ENCODE assay signal across 9 cellular contexts in genomic region chr12:64670039-64670438, GRCh38. TPM values are rescaled to one million over a fixed set of nuclear protein-coding genes. Genes with fewer than 3 reads are reported as not detected.
DNase-seq lines count a peak whose midpoint lies in the region; ATAC-seq and TF ChIP-seq lines count a peak whose summit lies in the region.
"Had no signal": no experiment of that assay in that cellular context is flagged by ENCODE, and none has a peak within 500 bp of the region (broad histone marks: within the 10 kb centered on the region; RNA-seq: fewer than 3 reads in every experiment).

No MANE protein-coding gene starts in this region.

- peaks cover 75% of the 10 kb centered on the region for H3K79me2 ChIP-seq in KMS-11 (ENCODE audit: insufficient read depth, low read depth)

- H3K4me3 Mint-ChIP-seq in CD14-positive monocyte = peak overlapping the region in 1 of 2 donors; percentile 19
- H3K4me3 Mint-ChIP-seq in naive thymus-derived CD4-positive, alpha-beta T cell = peak overlapping the region; percentile 85 to 98 (median 92)
- H3K4me3 Mint-ChIP-seq: neural progenitor cell had no signal

- H3K27ac ChIP-seq in KMS-11 (peak overlapping the region; percentile 76; the same call in 1 of the 2 replicates), adrenal gland (peak overlapping the region in 3 of 5 donors; percentile 11 to 88 (median 80))
- H3K27ac ChIP-seq in naive thymus-derived CD4-positive, alpha-beta T cell (ENCODE audit: low read depth, low read length) = peak overlapping the region; percentile 72
- H3K27ac ChIP-seq: neural progenitor cell had no signal

- TF ChIP-seq POLR2A in adrenal gland (IDR thresholded peaks at IDR 0.05) = peak in 1 of 2 donors; percentile 2

- H3K27me3 ChIP-seq in KMS-11 (ENCODE audit: insufficient read depth, low read depth) = no peaks in the 10 kb centered on the region
- no peaks in the 10 kb centered on the region for H3K27me3 ChIP-seq in adrenal gland
- H3K27me3 ChIP-seq in naive thymus-derived CD4-positive, alpha-beta T cell (ENCODE audit: control insufficient read depth in 2 of 2, insufficient read depth in 2 of 2, low read length in 2 of 2) = no peaks in the 10 kb centered on the region
- H3K27me3 ChIP-seq: neural progenitor cell had no signal

- ATAC-seq in naive thymus-derived CD4-positive, alpha-beta T cell = no peak

- CTCF ChIA-PET in naive thymus-derived CD4-positive, alpha-beta T cell (lab: Charles Lee) = interaction anchor here (0.6 to 2.3 kb wide), 12 partner anchors 9 to 121 kb away, joined by 3 to 13 read pairs (median 6); partner anchors contain the start of gene RASSF3

- WGBS in adrenal gland, 4 donors = 22 to 31% (median 28%) methylated on average over 4 of the region's 4 CpGs

- H3K4me1 Mint-ChIP-seq in CD14-positive monocyte = peaks cover 92% of the 10 kb centered on the region
- peaks cover 70 to 97% (median 90%) of the 10 kb centered on the region in 7 donors for H3K4me1 Mint-ChIP-seq in naive thymus-derived CD4-positive, alpha-beta T cell

- H3K9me3 Mint-ChIP-seq in CD14-positive monocyte = peaks cover 0 to 3% (median 0%) of the 10 kb centered on the region in 7 donors
- peaks cover 0 to 4% (median 0%) of the 10 kb centered on the region in 11 donors for H3K9me3 Mint-ChIP-seq in naive thymus-derived CD4-positive, alpha-beta T cell
- H3K9me3 Mint-ChIP-seq: neural progenitor cell had no signal

- peaks cover 15 to 39% of the 10 kb centered on the region in 2 donors for H3K36me3 Mint-ChIP-seq in CD14-positive monocyte
- H3K36me3 Mint-ChIP-seq in naive thymus-derived CD4-positive, alpha-beta T cell = peaks cover 0 to 29% (median 7%) of the 10 kb centered on the region in 5 donors
- H3K36me3 Mint-ChIP-seq: neural progenitor cell had no signal

- peaks cover 0 to 4% (median 0%) of the 10 kb centered on the region in 3 donors for H3K27me3 Mint-ChIP-seq in CD14-positive monocyte (ENCODE audit: low read depth in 3 of 3)
- no peaks in the 10 kb centered on the region for H3K27me3 Mint-ChIP-seq in naive thymus-derived CD4-positive, alpha-beta T cell

- H4K20me1 ChIP-seq in KMS-11 (ENCODE audit: insufficient read depth) = no peaks in the 10 kb centered on the region

- H3K4me3 ChIP-seq in KMS-11 (IDR thresholded peaks at IDR 0.05; ENCODE audit: insufficient read depth, low read depth, low read length) = no peak overlapping the region
- no peak overlapping the region for H3K4me3 ChIP-seq in adrenal gland
- H3K4me3 ChIP-seq in naive thymus-derived CD4-positive, alpha-beta T cell (ENCODE audit: low read length) = peak overlapping the region; percentile 52
- H3K4me3 ChIP-seq: neural progenitor cell had no signal

- peak overlapping the region in 4 of 7 donors; percentile 75 to 89 (median 80) for H3K27ac Mint-ChIP-seq in CD14-positive monocyte
- H3K27ac Mint-ChIP-seq in naive thymus-derived CD4-positive, alpha-beta T cell = peak overlapping the region; percentile 91 to 99 (median 97)

- DNase-seq in CD14-positive monocyte (ENCODE audit: low spot score) (no peak), adrenal gland (peak in 2 of 7 donors; percentile 35 to 40), OCI-M2 (lab: John Stamatoyannopoulos, UW; ENCODE audit: unreplicated experiment) (no peak), NCI-H1436 (lab: John Stamatoyannopoulos, UW) (no peak), AML-193 (lab: John Stamatoyannopoulos, UW) (no peak), ACHN (no peak)
- DNase-seq in naive thymus-derived CD4-positive, alpha-beta T cell = peak in 2 of 9 donors; percentile 38 to 40

- H3K9me3 ChIP-seq in adrenal gland (replicated peaks in 1 of 3) = no peaks in the 10 kb centered on the region
- H3K9me3 ChIP-seq in naive thymus-derived CD4-positive, alpha-beta T cell (ENCODE audit: control insufficient read depth in 2 of 3, low read length in 3 of 3) = no peaks in the 10 kb centered on the region

- H2AFZ ChIP-seq in KMS-11 (ENCODE audit: low read depth) = no peak overlapping the region
- H2AFZ ChIP-seq: neural progenitor cell had no signal

- no peak overlapping the region for H3K9ac ChIP-seq in KMS-11
- H3K9ac ChIP-seq: neural progenitor cell had no signal

- H3K4me1 ChIP-seq in KMS-11 (ENCODE audit: low read depth, poor library complexity, severe bottlenecking) (peaks cover 68% of the 10 kb centered on the region), adrenal gland (replicated peaks in 1 of 2) (peaks cover 76 to 93% of the 10 kb centered on the region in 2 donors)
- H3K4me1 ChIP-seq in naive thymus-derived CD4-positive, alpha-beta T cell (ENCODE audit: control insufficient read depth in 2 of 2, insufficient read depth in 2 of 2, low read length in 2 of 2) = peaks cover 84 to 93% of the 10 kb centered on the region in 2 donors

- H3K4me2 ChIP-seq in KMS-11 = peak overlapping the region; percentile 95
- H3K4me2 ChIP-seq: neural progenitor cell had no signal

- TF ChIP-seq CTCF in CD14-positive monocyte (IDR thresholded peaks at IDR 0.05) (no peak), KMS-11 (conservative IDR thresholded peaks at IDR 0.05; ENCODE audit: low read depth, low read length) (no peak), adrenal gland (IDR thresholded peaks at IDR 0.05) (peak in 5 of 6 experiments; percentile 15 to 43 (median 29))

- POLR2A ChIA-PET in naive thymus-derived CD4-positive, alpha-beta T cell (lab: Charles Lee) = interaction anchor here (0.9 to 35.2 kb wide), 6 partner anchors 17 to 1499 kb away, joined by 3 to 900 read pairs (median 4); partner anchors contain the start of gene RASSF3

- intact Hi-C loops in CD14-positive monocyte (cut with micrococcal nuclease) (loop anchor here in 1 of 2 donors (5.0 kb wide), 1 partner anchor 58 kb away; the partner anchor contains the start of gene RASSF3), adrenal gland (cut with DNase I) (loop anchor here (10.0 kb wide), 1 partner anchor 55 kb away; the partner anchor contains the start of gene RASSF3 (in 2 of the 2))
- intact Hi-C loops in naive thymus-derived CD4-positive, alpha-beta T cell (cut with micrococcal nuclease) = loop anchor here in 1 of 2 donors (5.0 kb wide), 1 partner anchor 1632 kb away; the partner anchor contains the start of gene HELB

- in situ Hi-C loops in ACHN (cut with HindIII; ENCODE audit: low pct_ligation_motif_present, low pct_unique_long_range_greater_than_20kb, low sequenced_read_pairs) = no loop called here

- no peaks in the 10 kb centered on the region for H3K36me3 ChIP-seq in KMS-11 (ENCODE audit: insufficient read depth)
- H3K36me3 ChIP-seq in adrenal gland (replicated peaks in 1 of 2) = no peaks in the 10 kb centered on the region
- no peaks in the 10 kb centered on the region for H3K36me3 ChIP-seq in naive thymus-derived CD4-positive, alpha-beta T cell (ENCODE audit: control insufficient read depth in 2 of 3, insufficient read depth in 3 of 3, low read length in 3 of 3)
- H3K36me3 ChIP-seq: neural progenitor cell had no signal

RNA-seq across cellular contexts. Expression of gene RASSF3, which starts 59.7 kb away (rescaled TPM):
- polyA plus RNA-seq in CD14-positive monocyte (10 to 100 TPM in 1 of 2 donors, 1 to 10 TPM in 1; 6.6 to 14.5 TPM), adrenal gland (10 to 100 TPM; 21.7 to 40.1 (median 23.7) TPM)
- total RNA-seq in adrenal gland = 10 to 100 TPM; 34.9 to 75.8 (median 52.0) TPM
- 100 to 1,000 TPM in 4 of 5 experiments, 10 to 100 TPM in 1; 79.0 to 200 (median 107) TPM for total RNA-seq in naive thymus-derived CD4-positive, alpha-beta T cell
- 1 to 10 TPM; 4.4 to 5.5 TPM for polyA plus RNA-seq in naive thymus-derived CD4-positive, alpha-beta T cell

Comparison
In these comparisons a context has a peak if more than half of its experiments do, and no peak if none do; other contexts are left out.
1. CTCF ChIP-seq: peak in adrenal gland (5 of 6); none in CD14-positive monocyte (single experiment) and KMS-11 (single experiment).
2. Peak in every context shown above with its lines, with median percentiles within 50 percentile points of each other: H3K27ac ChIP-seq.